In the genomic region with DNA sequence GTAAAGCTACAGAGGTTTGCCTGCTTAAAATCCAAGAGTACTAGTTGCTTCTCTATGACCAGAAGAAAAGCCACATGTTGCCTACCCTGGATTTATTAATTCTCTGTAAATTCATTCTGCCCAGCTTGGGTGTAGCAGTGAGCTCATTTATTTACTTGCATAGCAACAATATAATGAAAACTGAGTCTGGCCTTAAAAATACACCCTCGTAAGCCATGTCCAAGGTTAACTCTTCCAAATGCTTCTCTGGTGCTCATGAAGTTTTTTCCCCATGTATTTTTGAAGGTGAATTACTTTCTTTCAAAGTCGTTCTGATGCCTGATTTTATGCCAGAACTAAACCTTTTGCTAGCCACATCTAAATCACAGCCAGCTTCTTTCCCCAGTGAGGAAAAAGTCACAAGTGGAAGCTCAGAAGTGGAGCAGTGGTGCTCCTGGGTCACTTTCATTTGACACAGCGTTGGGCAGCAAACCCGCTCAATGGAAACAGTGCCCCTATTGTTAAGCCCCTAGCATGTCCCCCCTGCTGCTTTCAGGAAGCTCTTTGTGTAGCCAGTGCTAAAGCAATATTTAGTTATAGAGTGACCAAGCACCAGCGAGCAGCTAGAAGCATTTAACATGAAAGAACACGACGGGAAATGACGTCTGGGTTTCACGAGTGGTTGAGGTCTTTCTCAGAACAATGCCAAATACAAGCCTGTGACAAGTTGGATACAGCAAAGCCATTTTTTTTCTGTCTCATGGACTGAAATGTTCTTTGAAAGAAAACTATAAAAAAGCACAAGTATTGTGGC, we compare ENCODE assay signal across 10 cellular contexts. TPM values are rescaled to one million over a fixed set of nuclear protein-coding genes. Genes with fewer than 3 reads are reported as not detected.
A peak's percentile ranks its signal among the peaks of the same experiment; 100 is the strongest.
DNase-seq lines count a peak whose midpoint lies in the region; ATAC-seq and TF ChIP-seq lines count a peak whose summit lies in the region.
"Had no signal": no experiment of that assay in that cellular context is flagged by ENCODE, and none has a peak within 500 bp of the region (broad histone marks: within the 10 kb centered on the region; RNA-seq: fewer than 3 reads in every experiment).

No MANE protein-coding gene starts in this region.

- H3K9me3 ChIP-seq in left lung, result no peaks in the 10 kb centered on the region
- no peaks in the 10 kb centered on the region for H3K9me3 ChIP-seq in testis

- TF ChIP-seq CTCF in left lung (IDR thresholded peaks at IDR 0.05) (no peak), testis (IDR thresholded peaks at IDR 0.05) (no peak)

- H3K27ac ChIP-seq in left lung (peak overlapping the region; percentile 40 to 54), testis (peak overlapping the region; percentile 6 to 70)
- H3K27ac ChIP-seq: BLaER1 treated with 17β-estradiol and CSF1 and Interleukin-3, amounts not matched to agents 10 nM and 100 nM had no signal

- peaks cover 85% of the 10 kb centered on the region for H3K36me3 Mint-ChIP-seq in activated CD8-positive, alpha-beta memory T cell treated with anti-CD3 and anti-CD28 coated beads, Interleukin-2, amount 10 ng/mL, durations not matched to agents 7 days and 5 days

- H3K36me3 ChIP-seq in left lung (peaks cover 0 to 72% of the 10 kb centered on the region in 2 donors), testis (ENCODE audit: low read depth, missing control alignments) (no peaks in the 10 kb centered on the region)

- DNase-seq in activated CD8-positive, alpha-beta memory T cell treated with anti-CD3 and anti-CD28 coated beads, Interleukin-2, amount 10 ng/mL, durations not matched to agents 7 days and 5 days, result peak; percentile 83
- DNase-seq in activated CD8-positive, alpha-beta memory T cell treated with anti-CD3 and anti-CD28 coated beads for 24 hours, result no peak
- DNase-seq in anterior cingulate cortex (lab: John Stamatoyannopoulos, UW) (peak in 33 of 58 donors; percentile 10 to 78 (median 38)), left lung (no peak), testis (no peak), NOMO-1 treated with DMSO at 0.1 percent for 48 hours (lab: John Stamatoyannopoulos, UW; ENCODE audit: unreplicated experiment) (no peak)
- DNase-seq: activated CD4-positive, CD25-positive, alpha-beta regulatory T cell had no signal

- H3K27ac Mint-ChIP-seq in activated CD8-positive, alpha-beta memory T cell treated with anti-CD3 and anti-CD28 coated beads, Interleukin-2, amount 10 ng/mL, durations not matched to agents 7 days and 5 days, result peak overlapping the region; percentile 98

- CTCF ChIA-PET in activated CD8-positive, alpha-beta memory T cell treated with anti-CD3 and anti-CD28 coated beads, Interleukin-2, amount 10 ng/mL, durations not matched to agents 7 days and 5 days (lab: Charles Lee), result interaction anchor here (0.6 to 2.5 kb wide), 8 partner anchors 20 to 513 kb away, joined by 3 to 9 read pairs (median 4); no protein-coding TSS in a partner anchor

- H3K27me3 ChIP-seq in left lung, result no peaks in the 10 kb centered on the region
- H3K27me3 ChIP-seq in testis, result no peaks in the 10 kb centered on the region
- H3K27me3 ChIP-seq: BLaER1 treated with 17β-estradiol and CSF1 and Interleukin-3, amounts not matched to agents 10 nM and 100 nM had no signal

- intact Hi-C loops in left lung (cut with DNase I) (no loop called here), testis (cut with DNase I; ENCODE audit: low total_unique reads) (no loop called here)

- no peak overlapping the region for H3K4me3 ChIP-seq in left lung
- no peak overlapping the region for H3K4me3 ChIP-seq in testis
- H3K4me3 ChIP-seq: BLaER1 treated with 17β-estradiol and CSF1 and Interleukin-3, amounts not matched to agents 10 nM and 100 nM had no signal

- no peaks in the 10 kb centered on the region for H3K27me3 Mint-ChIP-seq in activated CD8-positive, alpha-beta memory T cell treated with anti-CD3 and anti-CD28 coated beads, Interleukin-2, amount 10 ng/mL, durations not matched to agents 7 days and 5 days

- peaks cover 37 to 83% of the 10 kb centered on the region in 2 donors for H3K4me1 ChIP-seq in left lung
- peaks cover 54% of the 10 kb centered on the region for H3K4me1 ChIP-seq in testis

- H3K4me1 Mint-ChIP-seq in activated CD8-positive, alpha-beta memory T cell treated with anti-CD3 and anti-CD28 coated beads, Interleukin-2, amount 10 ng/mL, durations not matched to agents 7 days and 5 days, result peaks cover 86% of the 10 kb centered on the region

- WGBS in testis, 2 donors, result 54 to 80% methylated on average over 9 of the region's 9 CpGs

- H3K4me3 Mint-ChIP-seq in activated CD8-positive, alpha-beta memory T cell treated with anti-CD3 and anti-CD28 coated beads, Interleukin-2, amount 10 ng/mL, durations not matched to agents 7 days and 5 days, result peak overlapping the region; percentile 36

- no peak for TF ChIP-seq POLR2A in testis (IDR thresholded peaks at IDR 0.05)

- no peaks in the 10 kb centered on the region for H3K9me3 Mint-ChIP-seq in activated CD8-positive, alpha-beta memory T cell treated with anti-CD3 and anti-CD28 coated beads, Interleukin-2, amount 10 ng/mL, durations not matched to agents 7 days and 5 days (ENCODE audit: low read depth)

- ATAC-seq in activated CD8-positive, alpha-beta memory T cell treated with anti-CD3 and anti-CD28 coated beads, Interleukin-2, amount 10 ng/mL, durations not matched to agents 7 days and 5 days, result peak; percentile 65
- no peak for ATAC-seq in left lung
- no peak for ATAC-seq in HG03025 (IDR thresholded peaks at IDR 0.05; ENCODE audit: low FRiP score, unreplicated experiment)
- no peak for ATAC-seq in HG02759 (IDR thresholded peaks at IDR 0.05; ENCODE audit: unreplicated experiment)

RNA-seq across cellular contexts. Expression of gene NEDD9, which starts 29.8 kb away (rescaled TPM):
- 100 to 1,000 TPM in 1 of 2 experiments, 10 to 100 TPM in 1; 84.5 to 114 TPM for total RNA-seq in activated CD8-positive, alpha-beta memory T cell treated with anti-CD3 and anti-CD28 coated beads, Interleukin-2, amount 10 ng/mL, durations not matched to agents 7 days and 5 days
- total RNA-seq in left lung (100 to 1,000 TPM; 101 to 193 TPM), testis (10 to 100 TPM; 31.8 to 67.0 TPM)
- 21.0 TPM for polyA plus RNA-seq in testis (ENCODE audit: insufficient read depth, low read depth, low replicate concordance)

Comparison
In these comparisons a context has a peak if more than half of its experiments do, and no peak if none do; other contexts are left out.
1. DNase-seq: peak in activated CD8-positive, alpha-beta memory T cell treated with anti-CD3 and anti-CD28 coated beads, Interleukin-2, amount 10 ng/mL, durations not matched to agents 7 days and 5 days (single experiment) and anterior cingulate cortex (33 of 58); none in activated CD8-positive, alpha-beta memory T cell treated with anti-CD3 and anti-CD28 coated beads for 24 hours (single experiment), left lung (0 of 2), testis (single experiment) and NOMO-1 treated with DMSO at 0.1 percent for 48 hours (single experiment).